In the genomic region with DNA sequence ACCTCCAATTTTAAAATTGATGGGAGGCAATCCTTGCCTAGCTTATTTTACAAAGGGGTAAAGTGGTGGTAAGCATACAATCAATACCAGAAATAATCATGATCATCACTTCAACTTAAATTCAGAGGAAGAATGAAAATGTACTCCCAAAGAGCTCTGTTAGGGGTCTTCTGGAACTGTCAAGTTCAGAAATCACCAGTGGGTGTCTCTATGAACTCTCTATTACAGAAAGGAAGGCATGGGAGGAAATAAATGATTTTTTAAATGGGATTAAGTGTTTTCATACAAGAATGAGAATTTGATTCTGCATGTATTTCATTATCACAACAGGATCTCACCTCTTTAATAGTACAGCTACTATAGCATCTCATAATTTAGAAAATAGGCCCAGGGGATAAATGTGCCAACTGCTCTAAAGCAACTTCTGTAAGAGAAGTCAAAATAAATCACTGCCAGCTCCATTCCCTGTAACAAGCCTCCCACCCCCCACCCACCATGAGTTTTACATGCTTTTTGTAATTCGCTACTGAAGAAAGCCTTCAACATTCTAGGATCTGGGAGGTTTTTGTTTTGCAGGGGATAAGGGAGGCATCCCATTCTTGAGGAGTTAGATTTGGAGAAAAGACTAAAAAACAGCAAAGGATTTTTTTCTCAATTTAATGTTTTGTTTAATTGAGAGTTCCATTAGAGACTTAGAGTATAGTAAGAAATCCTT, we compare ENCODE assay signal across 1 cellular context.
TF ChIP-seq lines count a peak whose summit lies in the region.

No MANE protein-coding gene starts in this region.

TF ChIP-seq in IMR-90, 13 proteins besides CTCF, POLR2A, EP300 and RAD21:
- TF ChIP-seq RFX5 (IDR thresholded peaks at IDR 0.05; ENCODE audit: low read depth, low read length) (no peak), CEBPB (IDR thresholded peaks at IDR 0.05; ENCODE audit: low read depth, low read length) (no peak), MXI1 (IDR thresholded peaks at IDR 0.05; ENCODE audit: borderline replicate concordance, low read depth, low read length) (no peak), BHLHE40 (IDR thresholded peaks at IDR 0.05; ENCODE audit: low read depth, low read length) (no peak), NFE2L2 (IDR thresholded peaks at IDR 0.05; ENCODE audit: low read depth, low read length) (no peak), MAZ (IDR thresholded peaks at IDR 0.05; ENCODE audit: borderline replicate concordance, low read depth, low read length) (no peak), SMC3 (IDR thresholded peaks at IDR 0.05; ENCODE audit: low read depth, low read length) (no peak), CHD1 (IDR thresholded peaks at IDR 0.05; ENCODE audit: low read depth, low read length) (no peak), MAFK (IDR thresholded peaks at IDR 0.05; ENCODE audit: low read depth, low read length) (no peak), FOS (IDR thresholded peaks at IDR 0.05; ENCODE audit: low read depth, low read length) (no peak), RCOR1 (IDR thresholded peaks at IDR 0.05; ENCODE audit: insufficient replicate concordance, low read length) (no peak)
- TF ChIP-seq, protein P1, sequence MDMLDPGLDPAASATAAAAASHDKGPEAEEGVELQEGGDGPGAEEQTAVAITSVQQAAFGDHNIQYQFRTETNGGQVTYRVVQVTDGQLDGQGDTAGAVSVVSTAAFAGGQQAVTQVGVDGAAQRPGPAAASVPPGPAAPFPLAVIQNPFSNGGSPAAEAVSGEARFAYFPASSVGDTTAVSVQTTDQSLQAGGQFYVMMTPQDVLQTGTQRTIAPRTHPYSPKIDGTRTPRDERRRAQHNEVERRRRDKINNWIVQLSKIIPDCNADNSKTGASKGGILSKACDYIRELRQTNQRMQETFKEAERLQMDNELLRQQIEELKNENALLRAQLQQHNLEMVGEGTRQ (IDR thresholded peaks at IDR 0.05; ENCODE audit: low read depth, low read length): no peak
- TF ChIP-seq, protein P2, sequence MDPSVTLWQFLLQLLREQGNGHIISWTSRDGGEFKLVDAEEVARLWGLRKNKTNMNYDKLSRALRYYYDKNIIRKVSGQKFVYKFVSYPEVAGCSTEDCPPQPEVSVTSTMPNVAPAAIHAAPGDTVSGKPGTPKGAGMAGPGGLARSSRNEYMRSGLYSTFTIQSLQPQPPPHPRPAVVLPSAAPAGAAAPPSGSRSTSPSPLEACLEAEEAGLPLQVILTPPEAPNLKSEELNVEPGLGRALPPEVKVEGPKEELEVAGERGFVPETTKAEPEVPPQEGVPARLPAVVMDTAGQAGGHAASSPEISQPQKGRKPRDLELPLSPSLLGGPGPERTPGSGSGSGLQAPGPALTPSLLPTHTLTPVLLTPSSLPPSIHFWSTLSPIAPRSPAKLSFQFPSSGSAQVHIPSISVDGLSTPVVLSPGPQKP (IDR thresholded peaks at IDR 0.05; ENCODE audit: borderline replicate concordance, low read depth, low read length): no peak
